In genomic region chr7:123635551-123636359, GRCh38 we compare ENCODE assay signal across 8 cellular contexts. TPM values are rescaled to one million over a fixed set of nuclear protein-coding genes. Genes with fewer than 3 reads are reported as not detected.
DNase-seq lines count a peak whose midpoint lies in the region; ATAC-seq and TF ChIP-seq lines count a peak whose summit lies in the region.

No MANE protein-coding gene starts in this region.

- peaks cover 10% of the 10 kb centered on the region; the same call in 1 of the 2 replicates for H3F3A ChIP-seq in GM23248 (ENCODE audit: insufficient read depth)

- no peaks in the 10 kb centered on the region for H4K20me1 ChIP-seq in GM23248 (ENCODE audit: insufficient read depth)

- H3K4me3 ChIP-seq in GM23248 (no peak overlapping the region), Panc1 (ENCODE audit: low read depth in 2 of 2, low read length in 2 of 2) (no peak overlapping the region), foreskin fibroblast (ENCODE audit: low read depth in 1 of 2, low read length in 2 of 2) (no peak overlapping the region), tibial nerve (no peak overlapping the region)

- no peak overlapping the region for H3K9ac ChIP-seq in GM23248

- no peaks in the 10 kb centered on the region for H3K79me2 ChIP-seq in GM23248 (ENCODE audit: insufficient read depth)

- CTCF ChIA-PET in Panc1 (lab: Charles Lee) = interaction anchor here (0.7 kb wide), 1 partner anchor 143 kb away, joined by 4 read pairs; no protein-coding TSS in a partner anchor

- ATAC-seq in Panc1 = peak; percentile 80
- ATAC-seq in GM19023 (IDR thresholded peaks at IDR 0.05; ENCODE audit: unreplicated experiment) = no peak
- no peak for ATAC-seq in HG03095 (IDR thresholded peaks at IDR 0.05; ENCODE audit: unreplicated experiment)
- no peak for ATAC-seq in HG03432 (IDR thresholded peaks at IDR 0.05; ENCODE audit: unreplicated experiment)

- no peaks in the 10 kb centered on the region for H3K9me2 ChIP-seq in GM23248 (ENCODE audit: insufficient read depth)

- BruUV-seq in Panc1 (replicated peaks; lab: Mats Ljungman, UMichigan) = no TSS peak

- TF ChIP-seq CTCF in Panc1 (IDR thresholded peaks at IDR 0.05) (peak; percentile 65; the same call in 1 of the 2 replicates), foreskin fibroblast (IDR thresholded peaks at IDR 0.05; ENCODE audit: low read depth, low read length) (peak; percentile 58), tibial nerve (IDR thresholded peaks at IDR 0.05) (peak in 3 of 5 experiments; percentile 12 to 34 (median 33))

- WGBS in GM23248 (ENCODE audit: low coverage in 1 of 2, low lambda C conversion rate in 2 of 2, missing lambda C conversion rate in 2 of 2), 2 experiments = 43 to 44% methylated on average over 4 of the region's 4 CpGs
- 49 to 55% methylated on average over 4 of the region's 4 CpGs for WGBS in tibial nerve, 2 donors

- POLR2A ChIA-PET in Panc1 (lab: Charles Lee) = no interaction called here

- no peak for TF ChIP-seq POLR2A in tibial nerve (IDR thresholded peaks at IDR 0.05)

- H3K27me3 ChIP-seq in GM23248 (replicated peaks; ENCODE audit: insufficient read depth) (no peaks in the 10 kb centered on the region), Panc1 (ENCODE audit: control insufficient read depth, insufficient read depth, low read length) (0 out of 2 replicates have a peak, but pooled peaks cover 9% of the 10 kb centered on the region), tibial nerve (no peaks in the 10 kb centered on the region)

- H3K36me3 ChIP-seq in GM23248 (ENCODE audit: low read depth) (no peaks in the 10 kb centered on the region), Panc1 (ENCODE audit: control insufficient read depth, insufficient read depth, low read length) (no peaks in the 10 kb centered on the region), tibial nerve (no peaks in the 10 kb centered on the region)

- no peak for TF ChIP-seq EP300 in tibial nerve (IDR thresholded peaks at IDR 0.05)

- H3K4me1 ChIP-seq in GM23248 (ENCODE audit: insufficient read depth) (peaks cover 17% of the 10 kb centered on the region), Panc1 (ENCODE audit: control insufficient read depth, insufficient read depth, low read length) (no peaks in the 10 kb centered on the region), tibial nerve (no peaks in the 10 kb centered on the region)

- intact Hi-C loops in Panc1 (cut with micrococcal nuclease; ENCODE audit: unreplicated experiment) = no loop called here

- H3K27ac ChIP-seq in GM23248 (no peak overlapping the region), Panc1 (ENCODE audit: low read length) (no peak overlapping the region), tibial nerve (no peak overlapping the region)

- H3K9me3 ChIP-seq in GM23248 (ENCODE audit: low read depth) = no peaks in the 10 kb centered on the region
- H3K9me3 ChIP-seq in Panc1 (ENCODE audit: control insufficient read depth, insufficient read depth, low read depth, low read length) = no peaks in the 10 kb centered on the region
- H3K9me3 ChIP-seq in tibial nerve = no peaks in the 10 kb centered on the region

- H3K4me2 ChIP-seq in GM23248 (ENCODE audit: unreplicated experiment) = no peak overlapping the region

- in situ Hi-C loops in Caki2 (cut with HindIII; ENCODE audit: low pct_unique_long_range_greater_than_20kb, low sequenced_read_pairs) (no loop called here), GM23248 (cut with MboI) (loop anchor here (10.0 kb wide), 1 partner anchor 229 kb away; no protein-coding TSS in a partner anchor), Panc1 (cut with HindIII; ENCODE audit: low pct_unique_long_range_greater_than_20kb, low sequenced_read_pairs) (no loop called here)

- DNase-seq in Caki2 (ENCODE audit: low read depth) (peak; percentile 12), GM23248 (peak; percentile 75), Panc1 (ENCODE audit: low read depth, low spot score) (no peak), foreskin fibroblast (peak; percentile 49 to 77), tibial nerve (ENCODE audit: low spot score in 2 of 2) (no peak)

- no peak overlapping the region for H2AFZ ChIP-seq in GM23248

RNA-seq across cellular contexts. Expression of gene LMOD2, which starts 19.9 kb away (rescaled TPM):
- total RNA-seq in Caki2 (2014; rRNA removed; shearing (Covaris generic); ENCODE audit: low replicate concordance) = not detected in 2 replicates
- not detected in 2 replicates for total RNA-seq in GM23248 (2014; rRNA removed; shearing (Covaris generic))
- not detected in 2 replicates for polyA plus RNA-seq in GM23248 (2016; fragmentation: Nextera tagmentation; extraction: Ambion mirVana)
- not detected for total RNA-seq in Panc1 (2021; ENCODE audit: unreplicated experiment)
- polyA plus RNA-seq in Panc1 (2012; ENCODE audit: insufficient read length) = not detected
- not detected for total RNA-seq in tibial nerve

RNA-seq across cellular contexts. Expression of gene ASB15, which starts 34.1 kb away (rescaled TPM):
- total RNA-seq in Caki2 (2014; rRNA removed; shearing (Covaris generic); ENCODE audit: low replicate concordance) = not detected in 2 replicates
- not detected in 2 replicates for total RNA-seq in GM23248 (2014; rRNA removed; shearing (Covaris generic))
- not detected in 2 replicates for polyA plus RNA-seq in GM23248 (2016; fragmentation: Nextera tagmentation; extraction: Ambion mirVana)
- total RNA-seq in Panc1 (2021; ENCODE audit: unreplicated experiment) = not detected
- not detected for polyA plus RNA-seq in Panc1 (2012; ENCODE audit: insufficient read length)
- total RNA-seq in tibial nerve = not detected

Comparison
In these comparisons a context has a peak if more than half of its experiments do, and no peak if none do; other contexts are left out.
1. DNase-seq: peak in Caki2 (single experiment), GM23248 (single experiment) and foreskin fibroblast (2 of 2); none in Panc1 (single experiment) and tibial nerve (0 of 2).
2. Peak in every context shown above with its lines, with median percentiles within 50 percentile points of each other: CTCF ChIP-seq.